8 cellular contexts compared by ENCODE assay signal in the genomic region with DNA sequence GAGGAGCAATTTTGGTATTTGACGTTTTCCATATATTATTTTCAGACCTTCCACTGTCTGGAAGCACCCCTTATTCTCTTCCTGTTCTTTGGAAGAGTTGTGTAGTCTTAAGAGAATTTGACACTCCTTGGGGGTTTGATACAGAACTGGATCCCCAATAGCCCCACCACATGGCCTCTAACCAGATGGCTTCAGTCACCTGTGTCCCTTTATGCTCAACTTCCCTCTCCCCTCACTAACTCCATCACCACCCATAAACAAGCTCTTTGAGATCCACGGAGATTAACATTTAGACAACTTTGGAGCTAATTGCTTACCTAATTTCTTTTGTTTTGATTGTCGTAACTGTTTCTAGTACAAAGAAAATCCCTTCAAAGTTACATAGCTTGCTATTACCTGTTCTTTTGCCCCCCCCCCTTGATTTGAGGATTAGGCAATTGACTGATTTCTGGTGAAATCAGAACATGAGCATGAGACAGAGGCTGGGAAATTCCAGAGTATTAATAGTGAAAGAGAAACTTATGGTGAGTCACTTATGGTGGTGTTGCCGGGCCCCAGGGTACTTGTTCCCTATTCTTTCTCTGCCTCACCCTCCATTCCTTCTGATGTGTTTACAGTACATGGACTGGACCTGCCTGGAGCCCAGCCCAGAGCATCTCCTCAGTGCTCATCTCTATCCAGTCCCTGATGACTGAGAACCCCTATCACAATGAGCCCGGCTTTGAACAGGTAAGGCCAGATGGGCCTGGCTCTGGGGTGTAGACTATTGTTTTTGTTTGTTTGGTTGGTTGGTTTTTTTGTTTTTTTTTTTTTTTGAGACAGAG. TPM values are rescaled to one million over a fixed set of nuclear protein-coding genes. Genes with fewer than 3 reads are reported as not detected.
A peak's percentile ranks its signal among the peaks of the same experiment; 100 is the strongest.
DNase-seq lines count a peak whose midpoint lies in the region; ATAC-seq and TF ChIP-seq lines count a peak whose summit lies in the region.

No MANE protein-coding gene starts in this region.

- peaks cover 22% of the 10 kb centered on the region for H3K36me3 Mint-ChIP-seq in activated naive CD8-positive, alpha-beta T cell

- no peaks in the 10 kb centered on the region for H3K27me3 ChIP-seq in right lobe of liver

- peak; percentile 72 for ATAC-seq in GM21723 (IDR thresholded peaks at IDR 0.05; ENCODE audit: unreplicated experiment)
- ATAC-seq in right lobe of liver, result peak; percentile 54 to 98 (median 68)
- no peak for ATAC-seq in GM19397 (IDR thresholded peaks at IDR 0.05; ENCODE audit: unreplicated experiment)

- DNase-seq in ELF-1 (ENCODE audit: low read depth, low spot score) (peak; percentile 24), NCI-H226 (peak; percentile 84), right lobe of liver (peak in 1 of 3 donors; percentile 42), substantia nigra (lab: John Stamatoyannopoulos, UW) (no peak), SHP77 treated with DMSO at 0.1 percent for 48 hours (lab: John Stamatoyannopoulos, UW) (no peak)

- no peaks in the 10 kb centered on the region for H3K27me3 Mint-ChIP-seq in activated naive CD8-positive, alpha-beta T cell

- peaks cover 0 to 4% (median 2%) of the 10 kb centered on the region in 4 donors for H3K4me1 ChIP-seq in right lobe of liver

- 50% methylated on average over 5 of the region's 5 CpGs for WGBS in right lobe of liver (ENCODE audit: insufficient coverage, low coverage, low lambda C conversion rate, missing lambda C conversion rate)

- TF ChIP-seq CTCF in right lobe of liver (IDR thresholded peaks at IDR 0.05), result no peak

- peaks cover 57% of the 10 kb centered on the region for H3K4me1 Mint-ChIP-seq in activated naive CD8-positive, alpha-beta T cell (ENCODE audit: low read depth)

- H3K9me3 ChIP-seq in right lobe of liver, result no peaks in the 10 kb centered on the region

- no peaks in the 10 kb centered on the region for H3K9me3 Mint-ChIP-seq in activated naive CD8-positive, alpha-beta T cell (ENCODE audit: low read depth)

- intact Hi-C loops in right lobe of liver (cut with DNase I), result loop anchor here in 1 of 2 donors (10.0 kb wide), 1 partner anchor 59 kb away; no protein-coding TSS in a partner anchor

- no peak for TF ChIP-seq POLR2A in right lobe of liver (IDR thresholded peaks at IDR 0.05)

- no peak overlapping the region for H3K4me3 ChIP-seq in right lobe of liver

- H3K27ac Mint-ChIP-seq in activated naive CD8-positive, alpha-beta T cell, result peak overlapping the region; percentile 99

- peak overlapping the region in 1 of 3 donors; percentile 29 for H3K27ac ChIP-seq in right lobe of liver
- peak overlapping the region; percentile 19 for H3K27ac ChIP-seq in substantia nigra (ENCODE audit: low read depth, low read length, poor library complexity, severe bottlenecking)

- peaks cover 12 to 70% (median 27%) of the 10 kb centered on the region in 4 donors for H3K36me3 ChIP-seq in right lobe of liver

- H3K4me3 Mint-ChIP-seq in activated naive CD8-positive, alpha-beta T cell, result peak overlapping the region; percentile 88

RNA-seq across cellular contexts. Expression of a gene that starts 7.5 kb away (rescaled TPM):
- total RNA-seq in right lobe of liver, result 10 to 100 TPM; 19.6 to 30.9 (median 26.3) TPM

RNA-seq across cellular contexts. Expression of a gene that starts 23.1 kb away (rescaled TPM):
- total RNA-seq in right lobe of liver, result 100 to 1,000 TPM in 2 of 6 experiments, 10 to 100 TPM in 4; 49.2 to 221 (median 57.9) TPM

RNA-seq across cellular contexts. Expression of a gene that starts 29.0 kb away (rescaled TPM):
- 10 to 100 TPM; 35.8 to 62.9 (median 47.5) TPM for total RNA-seq in right lobe of liver

RNA-seq across cellular contexts. Expression of a gene that starts 52.7 kb away (rescaled TPM):
- total RNA-seq in right lobe of liver, result not detected

Comparison
In these comparisons a context has a peak if more than half of its experiments do, and no peak if none do; other contexts are left out.
1. DNase-seq: peak in ELF-1 (single experiment) and NCI-H226 (single experiment); none in substantia nigra (0 of 49) and SHP77 treated with DMSO at 0.1 percent for 48 hours (single experiment).